21 cellular contexts compared by ENCODE assay signal in genomic region chr7:25553005-25553404, GRCh38.
DNase-seq lines count a peak whose midpoint lies in the region; ATAC-seq and TF ChIP-seq lines count a peak whose summit lies in the region.
"Had no signal": no experiment of that assay in that cellular context is flagged by ENCODE, and none has a peak within 500 bp of the region (broad histone marks: within the 10 kb centered on the region; RNA-seq: fewer than 3 reads in every experiment).

No MANE protein-coding gene starts in this region.

- intact Hi-C loops in Right ventricle myocardium inferior (cut with DNase I), result loop anchor here (5.0 kb wide), 1 partner anchor 296 kb away; no protein-coding TSS in a partner anchor
- intact Hi-C loops in left ventricle myocardium inferior (cut with micrococcal nuclease), result no loop called here
- intact Hi-C loops in testis (cut with DNase I; ENCODE audit: low total_unique reads), result loop anchor here (5.0 to 10.0 kb wide), 2 partner anchors 151 to 288 kb away; no protein-coding TSS in a partner anchor

- TF ChIP-seq POLR2A in testis (IDR thresholded peaks at IDR 0.05), result no peak
- no peak for TF ChIP-seq POLR2A in Peyer's patch (IDR thresholded peaks at IDR 0.05)

- no peaks in the 10 kb centered on the region for H3K4me1 ChIP-seq in left ventricle myocardium inferior
- H3K4me1 ChIP-seq in testis, result peaks cover 23% of the 10 kb centered on the region
- no peaks in the 10 kb centered on the region for H3K4me1 ChIP-seq in Peyer's patch

- no peaks in the 10 kb centered on the region for H3K9me3 ChIP-seq in left ventricle myocardium inferior (replicated peaks)
- H3K9me3 ChIP-seq in testis, result no peaks in the 10 kb centered on the region
- no peaks in the 10 kb centered on the region for H3K9me3 ChIP-seq in Peyer's patch

- DNase-seq in Right ventricle myocardium inferior (ENCODE audit: missing footprints) (no peak), left ventricle myocardium inferior (no peak), midbrain (lab: John Stamatoyannopoulos, UW) (peak; percentile 42), testis (peak; percentile 61), NCI-H2227 treated with DMSO at 0.1 percent for 48 hours (lab: John Stamatoyannopoulos, UW) (no peak), Peyer's patch (no peak)
- DNase-seq: 8988T, DMS53, GF-D8, H9, HFFc6, KG1, NCI-H1092, NCI-H1436 treated with DMSO at 0.1 percent for 48 hours, NCI-H1930, NCI-H226, SHP77 treated with DMSO at 0.1 percent for 48 hours, SW 1271 had no signal

- no peak for TF ChIP-seq CTCF in left ventricle myocardium inferior (IDR thresholded peaks at IDR 0.05; ENCODE audit: borderline replicate concordance)
- TF ChIP-seq CTCF in VCaP (conservative IDR thresholded peaks at IDR 0.05), result no peak
- TF ChIP-seq CTCF in testis (IDR thresholded peaks at IDR 0.05), result no peak
- TF ChIP-seq CTCF in Peyer's patch (IDR thresholded peaks at IDR 0.05), result no peak

- peak; percentile 61 for ATAC-seq in Right ventricle myocardium inferior
- no peak for ATAC-seq in HG02981 (IDR thresholded peaks at IDR 0.05; ENCODE audit: unreplicated experiment)

- H3K27ac ChIP-seq in left ventricle myocardium inferior (replicated peaks) (no peak overlapping the region), VCaP (peak overlapping the region; percentile 98; the same call in 1 of the 2 replicates), testis (peak overlapping the region; percentile 62 to 65), Peyer's patch (no peak overlapping the region)
- H3K27ac ChIP-seq: SK-N-MC had no signal

- 55 to 67% methylated on average over 2 of the region's 2 CpGs for WGBS in testis, 2 donors

- H3K27me3 ChIP-seq in left ventricle myocardium inferior (ENCODE audit: low read depth), result peaks cover 49% of the 10 kb centered on the region
- H3K27me3 ChIP-seq in testis, result no peaks in the 10 kb centered on the region
- H3K27me3 ChIP-seq in Peyer's patch, result no peaks in the 10 kb centered on the region

- H3K4me3 ChIP-seq in left ventricle myocardium inferior (no peak overlapping the region), testis (no peak overlapping the region), Peyer's patch (no peak overlapping the region)
- H3K4me3 ChIP-seq: SK-N-MC had no signal

- H3K36me3 ChIP-seq in left ventricle myocardium inferior, result no peaks in the 10 kb centered on the region
- H3K36me3 ChIP-seq in testis (ENCODE audit: low read depth, missing control alignments), result no peaks in the 10 kb centered on the region
- no peaks in the 10 kb centered on the region for H3K36me3 ChIP-seq in Peyer's patch

Comparison
In these comparisons a context has a peak if more than half of its experiments do, and no peak if none do; other contexts are left out.
1. DNase-seq: peak in midbrain (single experiment) and testis (single experiment); none in Right ventricle myocardium inferior (single experiment), left ventricle myocardium inferior (single experiment), NCI-H2227 treated with DMSO at 0.1 percent for 48 hours (single experiment) and Peyer's patch (0 of 3).
2. H3K27ac ChIP-seq: peak in VCaP (single experiment) and testis (2 of 2); none in left ventricle myocardium inferior (single experiment) and Peyer's patch (0 of 4).